ENCODE assay signal across 8 cellular contexts in genomic region chr19:2095338-2095938, GRCh38. TPM values are rescaled to one million over a fixed set of nuclear protein-coding genes. Genes with fewer than 3 reads are reported as not detected.
DNase-seq lines count a peak whose midpoint lies in the region; ATAC-seq, FAIRE-seq and TF ChIP-seq lines count a peak whose summit lies in the region.

No MANE protein-coding gene starts in this region.

- POLR2A ChIA-PET in PC-9 (lab: Charles Lee; ENCODE audit: unreplicated experiment) = no interaction called here
- POLR2A ChIA-PET in endothelial cell of umbilical vein (lab: Charles Lee) = interaction anchor here (0.7 kb wide), 1 partner anchor 79 kb away, joined by 4 read pairs; the partner anchor contains the start of gene BTBD2

- TF ChIP-seq POLR2A in endothelial cell of umbilical vein (IDR thresholded peaks at IDR 0.05; ENCODE audit: low read depth, low read length) = no peak

- H3K9ac ChIP-seq in endothelial cell of umbilical vein (replicated peaks; ENCODE audit: extremely low read depth, insufficient read depth, low read length) (peak overlapping the region; percentile 76), parathyroid adenoma (peak overlapping the region; percentile 17)

- H3K27me3 ChIP-seq in PC-9 (ENCODE audit: insufficient read depth, low read depth) (no peaks in the 10 kb centered on the region), endothelial cell of umbilical vein (ENCODE audit: control insufficient read depth in 2 of 2, insufficient read depth in 2 of 2, low read length in 2 of 2) (no peaks in the 10 kb centered on the region), parathyroid adenoma (ENCODE audit: control insufficient read depth, insufficient read depth, low read length) (no peaks in the 10 kb centered on the region)

- ATAC-seq in GM19452 (IDR thresholded peaks at IDR 0.05; ENCODE audit: unreplicated experiment) = no peak
- no peak for ATAC-seq in HG03095 (IDR thresholded peaks at IDR 0.05; ENCODE audit: unreplicated experiment)

- BruUV-seq in Calu3 (replicated peaks; lab: Mats Ljungman, UMichigan) (TSS peak; percentile 75), PC-9 (replicated peaks; lab: Mats Ljungman, UMichigan) (no TSS peak), endothelial cell of umbilical vein (replicated peaks; lab: Mats Ljungman, UMichigan) (no TSS peak)

- FAIRE-seq in endothelial cell of umbilical vein (lab: Jason Lieb, UNC) = no peak

- TF ChIP-seq CTCF in Calu3 (IDR thresholded peaks at IDR 0.05; ENCODE audit: unreplicated experiment) (no peak), PC-9 (conservative IDR thresholded peaks at IDR 0.05) (no peak), endothelial cell of umbilical vein (IDR thresholded peaks at IDR 0.05; ENCODE audit: extremely low read depth in 1 of 2, insufficient read depth in 1 of 2, low read depth in 1 of 2, low read length in 2 of 2) (no peak), parathyroid adenoma (IDR thresholded peaks at IDR 0.05) (no peak), GM13976 (IDR thresholded peaks at IDR 0.05; ENCODE audit: borderline replicate concordance, control extremely low read depth, extremely low read depth, insufficient read depth, missing control alignments) (no peak)

- peak overlapping the region; percentile 68 for H3K4me3 ChIP-seq in PC-9
- peak overlapping the region; percentile 58 to 90 (median 75) for H3K4me3 ChIP-seq in endothelial cell of umbilical vein (replicated peaks in 1 of 3; ENCODE audit: insufficient read depth in 1 of 3, low read depth in 1 of 3, low read length in 3 of 3)
- H3K4me3 ChIP-seq in parathyroid adenoma (ENCODE audit: low read depth, low read length) = peak overlapping the region; percentile 91

- no peaks in the 10 kb centered on the region for H3K9me2 ChIP-seq in PC-9 (ENCODE audit: insufficient read depth)

- H3K27me3 Mint-ChIP-seq in Calu3 (ENCODE audit: unreplicated experiment) = no peaks in the 10 kb centered on the region

- H4K20me1 ChIP-seq in PC-9 (ENCODE audit: insufficient read depth) = no peaks in the 10 kb centered on the region
- H4K20me1 ChIP-seq in endothelial cell of umbilical vein (replicated peaks; ENCODE audit: control insufficient read depth, extremely low read depth, insufficient read depth, low read length) = no peaks in the 10 kb centered on the region

- peaks cover 7% of the 10 kb centered on the region; the same call in 1 of the 2 replicates for H3K4me1 ChIP-seq in PC-9 (replicated peaks; ENCODE audit: insufficient read depth)
- peaks cover 21% of the 10 kb centered on the region for H3K4me1 ChIP-seq in endothelial cell of umbilical vein (ENCODE audit: control insufficient read depth, extremely low read depth, insufficient read depth, low read length)
- H3K4me1 ChIP-seq in parathyroid adenoma = no peaks in the 10 kb centered on the region

- H3K79me2 ChIP-seq in PC-9 (ENCODE audit: low read depth) (peaks cover 7% of the 10 kb centered on the region; the same call in 1 of the 2 replicates), endothelial cell of umbilical vein (ENCODE audit: control insufficient read depth, insufficient read depth, low read length) (peaks cover 33% of the 10 kb centered on the region), parathyroid adenoma (peaks cover 6% of the 10 kb centered on the region)

- no peaks in the 10 kb centered on the region for H3K9me3 ChIP-seq in PC-9 (ENCODE audit: insufficient read depth, low read depth)
- H3K9me3 ChIP-seq in endothelial cell of umbilical vein (replicated peaks; ENCODE audit: control insufficient read depth, insufficient read depth, low read length) = no peaks in the 10 kb centered on the region
- no peaks in the 10 kb centered on the region for H3K9me3 ChIP-seq in parathyroid adenoma (ENCODE audit: control insufficient read depth, low read length)

- H2AFZ ChIP-seq in PC-9 = peak overlapping the region; percentile 81
- no peak overlapping the region for H2AFZ ChIP-seq in endothelial cell of umbilical vein (ENCODE audit: low read depth, low read length)
- H2AFZ ChIP-seq in parathyroid adenoma = peak overlapping the region; percentile 87

- intact Hi-C loops in Calu3 (cut with micrococcal nuclease; ENCODE audit: unreplicated experiment) (no loop called here), PC-9 (cut with micrococcal nuclease; ENCODE audit: unreplicated experiment) (loop anchor here (10.0 kb wide), 1 partner anchor 59 kb away; the partner anchor contains the start of gene AP3D1), endothelial cell of umbilical vein (cut with micrococcal nuclease) (no loop called here)

- H3K36me3 ChIP-seq in PC-9 (ENCODE audit: low read depth) (no peaks in the 10 kb centered on the region), endothelial cell of umbilical vein (ENCODE audit: control insufficient read depth in 2 of 2, extremely low read depth in 1 of 2, insufficient read depth in 2 of 2, low read length in 2 of 2) (peaks cover 0 to 11% of the 10 kb centered on the region in 2 experiments), parathyroid adenoma (ENCODE audit: control insufficient read depth, insufficient read depth, low read length) (no peaks in the 10 kb centered on the region)

- H3F3A ChIP-seq in PC-9 (ENCODE audit: insufficient read depth, low read depth) = no peaks in the 10 kb centered on the region

- H3K36me3 Mint-ChIP-seq in Calu3 (ENCODE audit: insufficient read depth, unreplicated experiment) = peaks cover 45% of the 10 kb centered on the region

- DNase-seq in Calu3 (no peak), PC-9 (no peak), endothelial cell of umbilical vein (ENCODE audit: low read depth, low spot score) (no peak), GM13976 (ENCODE audit: low spot score) (no peak), NCI-H2029 (lab: John Stamatoyannopoulos, UW) (no peak)

- no peaks in the 10 kb centered on the region for H3K9me3 Mint-ChIP-seq in Calu3 (ENCODE audit: low read depth, unreplicated experiment)

- H3K9me1 ChIP-seq in endothelial cell of umbilical vein (replicated peaks; ENCODE audit: control insufficient read depth, extremely low read depth, insufficient read depth, low read length) = no peaks in the 10 kb centered on the region

- in situ Hi-C loops in GM13976 (cut with MboI; ENCODE audit: low sequenced_read_pairs, unreplicated experiment) = no loop called here

- dilution Hi-C loops in endothelial cell of umbilical vein (cut with MboI; ENCODE audit: extremely low pct_ligation_motif_present, low sequenced_read_pairs) = no loop called here

- H3K27ac Mint-ChIP-seq in Calu3 (ENCODE audit: unreplicated experiment) = peak overlapping the region; percentile 70

- peak overlapping the region; percentile 80 for H3K4me3 Mint-ChIP-seq in Calu3 (ENCODE audit: low read depth, unreplicated experiment)

- H3K4me2 ChIP-seq in PC-9 (peak overlapping the region; percentile 66), endothelial cell of umbilical vein (ENCODE audit: insufficient read depth, low read length) (peak overlapping the region; percentile 58), parathyroid adenoma (ENCODE audit: low read length) (peak overlapping the region; percentile 80)

- H3K4me1 Mint-ChIP-seq in Calu3 (ENCODE audit: low read depth, unreplicated experiment) = no peaks in the 10 kb centered on the region

- peak overlapping the region; percentile 67 for H3K27ac ChIP-seq in PC-9
- peak overlapping the region; percentile 75 for H3K27ac ChIP-seq in endothelial cell of umbilical vein (ENCODE audit: insufficient read depth, low read depth, low read length)
- H3K27ac ChIP-seq in parathyroid adenoma = peak overlapping the region; percentile 85

- CTCF ChIA-PET in Calu3 (lab: Charles Lee) (interaction anchor here (0.7 kb wide), 2 partner anchors 171 to 512 kb away, joined by 4 to 5 read pairs; no protein-coding TSS in a partner anchor), PC-9 (lab: Charles Lee) (interaction anchor here (0.6 to 0.7 kb wide), 2 partner anchors 210 to 296 kb away, joined by 4 to 10 read pairs; partner anchors contain the start of gene ABHD17A), endothelial cell of umbilical vein (lab: Charles Lee) (interaction anchor here (0.6 to 2.6 kb wide), 5 partner anchors 8 to 165 kb away, joined by 3 to 7 read pairs (median 3); no protein-coding TSS in a partner anchor)

RNA-seq across cellular contexts. Expression of gene MOB3A, which starts 0.7 kb away (rescaled TPM):
- total RNA-seq in Calu3 (2022) = 13.7 and 15.8 TPM in 2 replicates
- 22.8 and 28.9 TPM in 2 replicates for total RNA-seq in PC-9 (2021)
- 52.4 and 59.7 TPM in 2 replicates for total RNA-seq in endothelial cell of umbilical vein
- polyA plus RNA-seq in endothelial cell of umbilical vein = 46.5 and 50.7 TPM in 2 replicates
- 38.0 and 38.4 TPM in 2 replicates for polyA plus RNA-seq in endothelial cell of umbilical vein (2011; cell fraction: cytosol; rRNA removed)
- 21.1 and 21.3 TPM in 2 replicates for polyA plus RNA-seq in endothelial cell of umbilical vein (2011; cell fraction: nucleus; rRNA removed)
- 25.2 and 26.3 TPM in 2 replicates for polyA plus RNA-seq in endothelial cell of umbilical vein (2012)
- polyA minus RNA-seq in endothelial cell of umbilical vein = 39.4 and 61.6 TPM in 2 replicates
- 12.3 TPM for polyA minus RNA-seq in endothelial cell of umbilical vein (2011; cell fraction: cytosol; rRNA and poly(A)+ RNA removed)
- 14.1 and 17.6 TPM in 2 replicates for polyA minus RNA-seq in endothelial cell of umbilical vein (2011; cell fraction: nucleus; rRNA and poly(A)+ RNA removed)

RNA-seq across cellular contexts. Expression of gene IZUMO4, which starts 1.3 kb away (rescaled TPM):
- total RNA-seq in Calu3 (2022) (2.7 and 2.8 TPM in 2 replicates), PC-9 (2021) (1.5 and 2.4 TPM in 2 replicates), endothelial cell of umbilical vein (1.1 and 2.0 TPM in 2 replicates)
- polyA plus RNA-seq in endothelial cell of umbilical vein = 2.0 and 3.2 TPM in 2 replicates
- 0.52 and 0.78 TPM in 2 replicates for polyA plus RNA-seq in endothelial cell of umbilical vein (2011; cell fraction: cytosol; rRNA removed)
- 14.4 and 15.3 TPM in 2 replicates for polyA plus RNA-seq in endothelial cell of umbilical vein (2011; cell fraction: nucleus; rRNA removed)
- polyA plus RNA-seq in endothelial cell of umbilical vein (2012) = 0.87 and 1.3 TPM in 2 replicates
- 1.00 TPM in 1 of 2 replicates, not detected in the other for polyA minus RNA-seq in endothelial cell of umbilical vein
- not detected for polyA minus RNA-seq in endothelial cell of umbilical vein (2011; cell fraction: cytosol; rRNA and poly(A)+ RNA removed)
- polyA minus RNA-seq in endothelial cell of umbilical vein (2011; cell fraction: nucleus; rRNA and poly(A)+ RNA removed) = 1.5 TPM in 2 replicates

RNA-seq across cellular contexts. Expression of gene MKNK2, which starts 44.4 kb away (rescaled TPM):
- 96.0 and 99.7 TPM in 2 replicates for total RNA-seq in Calu3 (2022)
- 132 and 166 TPM in 2 replicates for total RNA-seq in PC-9 (2021)
- total RNA-seq in endothelial cell of umbilical vein = 86.1 and 87.5 TPM in 2 replicates
- polyA plus RNA-seq in endothelial cell of umbilical vein = 65.1 and 96.2 TPM in 2 replicates
- 48.6 and 60.6 TPM in 2 replicates for polyA plus RNA-seq in endothelial cell of umbilical vein (2011; cell fraction: cytosol; rRNA removed)
- polyA plus RNA-seq in endothelial cell of umbilical vein (2011; cell fraction: nucleus; rRNA removed) = 51.3 and 66.9 TPM in 2 replicates
- polyA plus RNA-seq in endothelial cell of umbilical vein (2012) = 45.6 and 62.3 TPM in 2 replicates
- polyA minus RNA-seq in endothelial cell of umbilical vein = 49.2 and 82.5 TPM in 2 replicates
- polyA minus RNA-seq in endothelial cell of umbilical vein (2011; cell fraction: cytosol; rRNA and poly(A)+ RNA removed) = 111 TPM
- polyA minus RNA-seq in endothelial cell of umbilical vein (2011; cell fraction: nucleus; rRNA and poly(A)+ RNA removed) = 19.7 and 28.4 TPM in 2 replicates

RNA-seq across cellular contexts. Expression of gene AP3D1, which starts 55.9 kb away (rescaled TPM):
- 107 and 108 TPM in 2 replicates for total RNA-seq in Calu3 (2022)
- 75.5 and 87.2 TPM in 2 replicates for total RNA-seq in PC-9 (2021)
- 137 and 143 TPM in 2 replicates for total RNA-seq in endothelial cell of umbilical vein
- 123 and 130 TPM in 2 replicates for polyA plus RNA-seq in endothelial cell of umbilical vein
- 123 and 130 TPM in 2 replicates for polyA plus RNA-seq in endothelial cell of umbilical vein (2011; cell fraction: cytosol; rRNA removed)
- 207 and 256 TPM in 2 replicates for polyA plus RNA-seq in endothelial cell of umbilical vein (2011; cell fraction: nucleus; rRNA removed)
- polyA plus RNA-seq in endothelial cell of umbilical vein (2012) = 148 and 165 TPM in 2 replicates
- polyA minus RNA-seq in endothelial cell of umbilical vein = 186 and 190 TPM in 2 replicates
- polyA minus RNA-seq in endothelial cell of umbilical vein (2011; cell fraction: cytosol; rRNA and poly(A)+ RNA removed) = 36.4 TPM
- polyA minus RNA-seq in endothelial cell of umbilical vein (2011; cell fraction: nucleus; rRNA and poly(A)+ RNA removed) = 78.8 and 90.3 TPM in 2 replicates
